ENCODE assay signal across 9 cellular contexts in the genomic region with DNA sequence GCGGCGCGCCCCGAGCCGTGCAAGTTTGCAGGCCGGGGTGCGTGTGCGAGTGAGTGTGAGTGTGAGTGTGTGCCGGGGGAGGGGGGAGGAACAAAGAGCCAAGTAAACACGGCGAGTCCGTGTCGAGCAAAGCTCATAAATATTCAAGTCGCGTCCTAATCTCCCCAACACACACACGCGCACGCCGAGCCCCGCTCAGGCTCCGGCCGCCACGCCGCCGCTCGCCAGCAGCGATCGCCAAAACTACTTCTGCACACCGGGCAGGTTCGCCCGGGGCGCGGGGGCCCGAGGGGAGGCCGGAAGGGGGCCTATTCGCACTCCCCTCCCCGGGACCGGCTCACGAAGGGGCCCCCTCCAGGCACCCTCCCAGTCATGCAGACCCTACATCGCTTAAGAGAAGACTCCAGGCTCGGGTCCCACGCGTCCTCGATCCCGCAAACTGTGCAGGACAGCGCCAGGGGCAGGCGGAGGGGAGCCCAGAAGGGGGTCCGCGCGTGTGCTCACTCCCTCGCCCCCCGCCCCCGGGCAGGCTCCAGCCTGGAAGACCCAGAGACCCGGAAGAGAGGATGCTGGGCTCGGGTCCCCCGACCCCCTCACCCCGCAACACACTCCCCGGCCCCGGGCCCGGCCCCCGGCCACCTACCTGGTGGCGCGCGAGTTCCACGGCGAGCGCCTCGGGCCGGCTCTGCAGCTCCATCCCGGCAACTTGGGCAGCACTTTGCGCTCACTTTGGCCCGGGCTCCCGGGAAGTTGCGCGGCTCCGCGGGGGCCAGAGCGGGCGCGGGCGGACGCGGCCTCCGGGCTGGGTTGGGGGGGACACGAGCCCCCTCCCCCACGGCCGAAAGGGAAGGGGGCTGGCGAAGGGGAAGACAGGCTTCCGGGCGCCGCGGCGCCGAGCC. TPM values are rescaled to one million over a fixed set of nuclear protein-coding genes. Genes with fewer than 3 reads are reported as not detected.
DNase-seq lines count a peak whose midpoint lies in the region; ATAC-seq and TF ChIP-seq lines count a peak whose summit lies in the region.
"Had no signal": no experiment of that assay in that cellular context is flagged by ENCODE, and none has a peak within 500 bp of the region (broad histone marks: within the 10 kb centered on the region; RNA-seq: fewer than 3 reads in every experiment).

No MANE protein-coding gene starts in this region.

- H3K4me2 ChIP-seq in SU-DHL-6 (ENCODE audit: low read depth, low read length, poor library complexity, severe bottlenecking), result peak overlapping the region; percentile 47

- H3K9me3 ChIP-seq in SU-DHL-6 (ENCODE audit: insufficient read depth, low read length) (no peaks in the 10 kb centered on the region), right cardiac atrium (ENCODE audit: control insufficient read depth, low read length) (no peaks in the 10 kb centered on the region)

- H3K27me3 Mint-ChIP-seq in activated T-helper 17 cell treated with anti-CD3 and anti-CD28 coated beads, Interleukin-2, amount 50 U/mL, for 72 hours, result peaks cover 54% of the 10 kb centered on the region

- ATAC-seq in right cardiac atrium (no peak), HG03135 (IDR thresholded peaks at IDR 0.05; ENCODE audit: unreplicated experiment) (no peak)
- no peak for ATAC-seq in stimulated activated naive CD8-positive, alpha-beta T cell treated with anti-CD3 and anti-CD28 coated beads, Interleukin-15, Interleukin-2, amounts not matched to agents 100 U/mL and 50 U/mL, for 24 hours
- ATAC-seq in activated T-helper 17 cell treated with anti-CD3 and anti-CD28 coated beads, Interleukin-2, amount 50 U/mL, for 72 hours (replicated peaks), result no peak

- H3K36me3 ChIP-seq in SU-DHL-6 (ENCODE audit: low read length), result no peaks in the 10 kb centered on the region

- H3K27ac Mint-ChIP-seq in activated T-helper 17 cell treated with anti-CD3 and anti-CD28 coated beads, Interleukin-2, amount 50 U/mL, for 72 hours, result no peak overlapping the region

- H3K9me3 Mint-ChIP-seq in activated T-helper 17 cell treated with anti-CD3 and anti-CD28 coated beads, Interleukin-2, amount 50 U/mL, for 72 hours, result no peaks in the 10 kb centered on the region

- H3K27ac ChIP-seq in SU-DHL-6 (ENCODE audit: low read depth, low read length), result peak overlapping the region; percentile 44
- no peak overlapping the region for H3K27ac ChIP-seq in right cardiac atrium (ENCODE audit: low read length)
- H3K27ac ChIP-seq: epithelial cell of prostate had no signal

- H3F3A ChIP-seq in SU-DHL-6 (ENCODE audit: insufficient read depth), result no peaks in the 10 kb centered on the region

- H3K4me1 ChIP-seq in right cardiac atrium (ENCODE audit: control insufficient read depth, insufficient read depth, low read length), result no peaks in the 10 kb centered on the region

- DNase-seq in DMS53 (lab: John Stamatoyannopoulos, UW), result peak; percentile 62
- no peak for DNase-seq in DMS53 treated with DMSO at 0.1 percent for 48 hours (lab: John Stamatoyannopoulos, UW; ENCODE audit: unreplicated experiment)
- DNase-seq in right cardiac atrium, result peak in 1 of 3 donors; percentile 63
- peak; percentile 11 for DNase-seq in stimulated activated naive CD8-positive, alpha-beta T cell treated with anti-CD3 and anti-CD28 coated beads, Interleukin-15, Interleukin-2, amounts not matched to agents 100 U/mL and 50 U/mL, for 24 hours
- no peak for DNase-seq in activated naive CD4-positive, alpha-beta T cell treated with anti-CD3 and anti-CD28 coated beads, Interleukin-2, amount 50 U/mL, for 16 hours

- no peak overlapping the region for H3K4me3 Mint-ChIP-seq in activated T-helper 17 cell treated with anti-CD3 and anti-CD28 coated beads, Interleukin-2, amount 50 U/mL, for 72 hours

- WGBS in right cardiac atrium, result under 1% methylated on average over 94 of the region's 94 CpGs

- H3K27me3 ChIP-seq in SU-DHL-6 (ENCODE audit: low read length), result no peaks in the 10 kb centered on the region
- H3K27me3 ChIP-seq in right cardiac atrium (ENCODE audit: control insufficient read depth, insufficient read depth), result no peaks in the 10 kb centered on the region

- H2AFZ ChIP-seq in SU-DHL-6 (ENCODE audit: low read depth, low read length, severe bottlenecking), result peak overlapping the region; percentile 86

- H4K20me1 ChIP-seq in SU-DHL-6 (ENCODE audit: low read depth, low read length), result no peaks in the 10 kb centered on the region

- peak overlapping the region; percentile 71 for H3K4me3 ChIP-seq in SU-DHL-6 (ENCODE audit: insufficient read depth, low read length, poor library complexity, severe bottlenecking)
- H3K4me3 ChIP-seq in right cardiac atrium (ENCODE audit: low read length), result peak overlapping the region; percentile 90

- H3K36me3 Mint-ChIP-seq in activated T-helper 17 cell treated with anti-CD3 and anti-CD28 coated beads, Interleukin-2, amount 50 U/mL, for 72 hours (ENCODE audit: low read depth), result peaks cover 10% of the 10 kb centered on the region

- intact Hi-C loops in right cardiac atrium (cut with DNase I), result no loop called here

- no peaks in the 10 kb centered on the region for H3K9me2 ChIP-seq in SU-DHL-6 (replicated peaks; ENCODE audit: insufficient read depth, low read length)

- H3K9ac ChIP-seq in SU-DHL-6 (ENCODE audit: low read length), result peak overlapping the region; percentile 85

- no peak for TF ChIP-seq CTCF in SU-DHL-6 (IDR thresholded peaks at IDR 0.05; ENCODE audit: insufficient read depth, low read length, poor library complexity, severe bottlenecking)

- 0 out of 2 replicates have a peak, but pooled peaks cover 8% of the 10 kb centered on the region for H3K79me2 ChIP-seq in SU-DHL-6 (ENCODE audit: insufficient read depth, low read length)

- H3K4me1 Mint-ChIP-seq in activated T-helper 17 cell treated with anti-CD3 and anti-CD28 coated beads, Interleukin-2, amount 50 U/mL, for 72 hours, result peaks cover 7% of the 10 kb centered on the region

RNA-seq across cellular contexts. Expression of a gene that starts 0.7 kb away (rescaled TPM):
- 1 to 10 TPM in 3 of 4 donors, under 1 TPM in 1; 0.97 to 1.9 (median 1.3) TPM for total RNA-seq in right cardiac atrium
- polyA plus RNA-seq in right cardiac atrium, result 0.50 TPM
- total RNA-seq in activated T-helper 17 cell treated with anti-CD3 and anti-CD28 coated beads, Interleukin-2, amount 50 U/mL, for 72 hours, result not detected

Comparison
In these comparisons a context has a peak if more than half of its experiments do, and no peak if none do; other contexts are left out.
1. DNase-seq: peak in DMS53 (single experiment) and stimulated activated naive CD8-positive, alpha-beta T cell treated with anti-CD3 and anti-CD28 coated beads, Interleukin-15, Interleukin-2, amounts not matched to agents 100 U/mL and 50 U/mL, for 24 hours (single experiment); none in DMS53 treated with DMSO at 0.1 percent for 48 hours (single experiment) and activated naive CD4-positive, alpha-beta T cell treated with anti-CD3 and anti-CD28 coated beads, Interleukin-2, amount 50 U/mL, for 16 hours (single experiment).